Comparison of ENCODE assay signal across 9 cellular contexts in the genomic region with DNA sequence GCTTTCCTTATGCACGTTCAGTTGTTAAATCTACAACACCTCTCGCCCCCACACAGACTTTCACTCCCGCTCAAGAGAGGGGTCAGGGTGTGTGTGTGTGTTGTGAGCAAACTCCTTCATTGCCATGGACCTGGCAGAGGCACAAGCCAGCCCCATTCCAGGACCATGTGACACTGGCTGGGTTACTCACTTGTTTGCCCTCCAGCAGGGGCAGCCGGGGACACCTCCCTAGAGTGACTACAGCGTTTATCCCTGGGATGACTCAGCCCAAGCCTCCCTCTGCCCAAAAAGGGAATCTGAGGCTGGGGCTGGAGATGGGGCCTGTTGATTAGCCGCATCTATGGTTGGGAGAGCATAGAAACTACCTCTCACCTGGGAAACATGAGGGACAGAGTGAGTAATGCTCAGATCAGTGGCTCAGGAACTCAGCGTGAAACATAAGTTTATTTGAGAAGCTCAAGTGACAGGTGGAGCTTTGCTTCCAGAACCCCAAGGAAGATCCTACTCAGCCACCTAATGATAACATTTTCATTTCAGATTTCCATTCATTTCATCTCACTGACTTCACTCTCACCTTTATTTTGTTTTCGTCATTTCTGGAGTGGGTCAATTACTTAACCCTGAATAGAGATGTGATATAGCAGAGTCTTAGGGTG.
A peak's percentile ranks its signal among the peaks of the same experiment; 100 is the strongest.
DNase-seq lines count a peak whose midpoint lies in the region; ATAC-seq and TF ChIP-seq lines count a peak whose summit lies in the region.
"Had no signal": no experiment of that assay in that cellular context is flagged by ENCODE, and none has a peak within 500 bp of the region (broad histone marks: within the 10 kb centered on the region; RNA-seq: fewer than 3 reads in every experiment).

No MANE protein-coding gene starts in this region.

- no peak overlapping the region for H3K4me3 ChIP-seq in LNCaP clone FGC (ENCODE audit: low read depth, low read length)
- no peak overlapping the region for H3K4me3 ChIP-seq in choroid plexus epithelial cell (ENCODE audit: low read depth, low read length)

- H3K4me3 Mint-ChIP-seq in T-helper 2 cell treated with Interferon-gamma antibody and Interleukin-4, amounts not matched to agents 5 μg/mL and 100 μg/mL, for 36 hours, result no peak overlapping the region
- H3K4me3 Mint-ChIP-seq: activated T-cell treated with anti-CD3 and anti-CD28 coated beads, Interleukin-2, amount 50 U/mL, for 24 hours had no signal

- no peak overlapping the region for H3K27ac Mint-ChIP-seq in T-helper 2 cell treated with Interferon-gamma antibody and Interleukin-4, amounts not matched to agents 5 μg/mL and 100 μg/mL, for 36 hours
- H3K27ac Mint-ChIP-seq: activated T-cell treated with anti-CD3 and anti-CD28 coated beads, Interleukin-2, amount 50 U/mL, for 24 hours had no signal

- peaks cover 24% of the 10 kb centered on the region for H3K27me3 Mint-ChIP-seq in T-helper 2 cell treated with Interferon-gamma antibody and Interleukin-4, amounts not matched to agents 5 μg/mL and 100 μg/mL, for 36 hours (ENCODE audit: low read depth)

- DNase-seq in AG09319 (ENCODE audit: extremely low read depth, low read depth) (peak; percentile 49), LNCaP clone FGC (ENCODE audit: low read depth) (peak; percentile 75), choroid plexus epithelial cell (ENCODE audit: low read depth) (peak; percentile 62), medulla oblongata (ENCODE audit: extremely low spot score) (peak; percentile 4), MV-4-11 (lab: John Stamatoyannopoulos, UW) (no peak)
- no peak for DNase-seq in stimulated activated CD4-positive, alpha-beta T cell treated with anti-CD3 and anti-CD28 coated beads, Interleukin-2, amount 100 ng/mL, for 48 hours
- no peak for DNase-seq in T-helper 2 cell treated with Interferon-gamma antibody and Interleukin-4, amounts not matched to agents 5 μg/mL and 100 μg/mL, for 36 hours (ENCODE audit: low spot score)
- DNase-seq: activated T-cell treated with anti-CD3 and anti-CD28 coated beads, Interleukin-2, amount 50 U/mL, for 24 hours had no signal

- no peaks in the 10 kb centered on the region for H3K36me3 Mint-ChIP-seq in T-helper 2 cell treated with Interferon-gamma antibody and Interleukin-4, amounts not matched to agents 5 μg/mL and 100 μg/mL, for 36 hours (ENCODE audit: low read depth)

- ATAC-seq in HG03354 (IDR thresholded peaks at IDR 0.05; ENCODE audit: poor library complexity, severe bottlenecking, unreplicated experiment), result no peak

- no peaks in the 10 kb centered on the region for H3K9me3 Mint-ChIP-seq in T-helper 2 cell treated with Interferon-gamma antibody and Interleukin-4, amounts not matched to agents 5 μg/mL and 100 μg/mL, for 36 hours
- H3K9me3 Mint-ChIP-seq: activated T-cell treated with anti-CD3 and anti-CD28 coated beads, Interleukin-2, amount 50 U/mL, for 24 hours had no signal

- H3K4me1 Mint-ChIP-seq in T-helper 2 cell treated with Interferon-gamma antibody and Interleukin-4, amounts not matched to agents 5 μg/mL and 100 μg/mL, for 36 hours (ENCODE audit: low read depth), result no peaks in the 10 kb centered on the region

- TF ChIP-seq CTCF in AG09319 (IDR thresholded peaks at IDR 0.05; ENCODE audit: low read depth, low read length) (no peak), LNCaP clone FGC (IDR thresholded peaks at IDR 0.05; ENCODE audit: control insufficient read depth, extremely low read depth, insufficient read depth) (0 out of 2 replicates have a peak, but pooled peaks have one; percentile 0), choroid plexus epithelial cell (conservative IDR thresholded peaks at IDR 0.05; ENCODE audit: low read depth, low read length) (peak; percentile 13)

Comparison
In these comparisons a context has a peak if more than half of its experiments do, and no peak if none do; other contexts are left out.
1. DNase-seq: peak in AG09319 (single experiment), LNCaP clone FGC (single experiment), choroid plexus epithelial cell (single experiment) and medulla oblongata (single experiment); none in stimulated activated CD4-positive, alpha-beta T cell treated with anti-CD3 and anti-CD28 coated beads, Interleukin-2, amount 100 ng/mL, for 48 hours (0 of 2), MV-4-11 (single experiment) and T-helper 2 cell treated with Interferon-gamma antibody and Interleukin-4, amounts not matched to agents 5 μg/mL and 100 μg/mL, for 36 hours (single experiment).